ENCODE assay signal across 14 cellular contexts in the genomic region with DNA sequence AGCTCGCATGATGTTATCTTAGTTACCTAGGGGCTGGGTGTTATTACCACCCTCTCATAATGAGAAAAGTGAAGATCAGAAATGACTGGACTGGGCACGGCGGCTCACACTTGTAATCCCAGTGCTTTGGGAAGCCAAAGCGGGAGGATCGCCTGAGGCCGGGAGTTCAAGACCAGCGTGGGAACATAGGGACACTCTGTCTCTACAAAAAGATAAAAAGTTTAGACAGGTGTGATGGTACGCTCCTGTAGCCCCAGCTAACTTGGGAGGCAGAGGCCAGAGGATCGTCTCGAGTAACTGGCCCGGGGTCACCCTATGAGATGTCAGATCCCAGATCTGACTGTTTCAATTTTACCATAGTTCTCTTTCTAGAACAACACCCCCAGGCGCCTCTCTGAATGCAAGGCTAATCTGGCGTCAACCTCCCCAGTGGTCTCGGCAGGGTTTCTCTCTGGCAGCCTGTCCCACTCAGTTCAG. TPM values are rescaled to one million over a fixed set of nuclear protein-coding genes. Genes with fewer than 3 reads are reported as not detected.
DNase-seq lines count a peak whose midpoint lies in the region; ATAC-seq, FAIRE-seq and TF ChIP-seq lines count a peak whose summit lies in the region.
"Had no signal": no experiment of that assay in that cellular context is flagged by ENCODE, and none has a peak within 500 bp of the region (broad histone marks: within the 10 kb centered on the region; RNA-seq: fewer than 3 reads in every experiment).

No MANE protein-coding gene starts in this region.

- no peaks in the 10 kb centered on the region for H3K36me3 ChIP-seq in MM.1S (replicated peaks; ENCODE audit: insufficient read depth, low read length)
- H3K36me3 ChIP-seq in K562 (ENCODE audit: control insufficient read depth, insufficient read depth, low read length): no peaks in the 10 kb centered on the region
- H3K36me3 ChIP-seq: SJSA1 had no signal

- TF ChIP-seq CTCF in MM.1S (IDR thresholded peaks at IDR 0.05; ENCODE audit: low read length) (no peak), K562 (IDR thresholded peaks at IDR 0.05 in 2 of 3, conservative IDR thresholded peaks at IDR 0.05 in 1 of 3; ENCODE audit: insufficient read depth in 2 of 3, low read depth in 1 of 3, low read length in 3 of 3) (no peak)

- H3K9me2 ChIP-seq in MM.1S (replicated peaks; ENCODE audit: insufficient read depth, low read length): no peaks in the 10 kb centered on the region

- CTCF ChIA-PET in K562 (lab: Yijun Ruan, JAX; ENCODE audit: low intra/inter-chr PET ratio): no interaction called here

- TF ChIP-seq EP300 in K562 (IDR thresholded peaks at IDR 0.05; ENCODE audit: low read length): no peak

- H2AFZ ChIP-seq in MM.1S (ENCODE audit: low read length) (0 out of 2 replicates have a peak overlapping the region, but pooled peaks have one; percentile 37), K562 (ENCODE audit: low read depth, low read length) (0 out of 2 replicates have a peak overlapping the region, but pooled peaks have one; percentile 1)

- ATAC-seq in K562 (no peak), sciatic nerve (no peak), GM19035 (IDR thresholded peaks at IDR 0.05; ENCODE audit: unreplicated experiment) (no peak)

- H3K9ac ChIP-seq in MM.1S (ENCODE audit: low read length) (peak overlapping the region; percentile 38; the same call in 1 of the 2 replicates), K562 (ENCODE audit: insufficient read depth in 1 of 2, low read depth in 2 of 2, low read length in 2 of 2) (no peak overlapping the region)

- H4K20me1 ChIP-seq in MM.1S (ENCODE audit: insufficient read depth, low read length) (no peaks in the 10 kb centered on the region), K562 (replicated peaks; ENCODE audit: control insufficient read depth, insufficient read depth, low read length) (no peaks in the 10 kb centered on the region)

- 59% methylated on average over 14 of the region's 14 CpGs for WGBS in K562 (ENCODE audit: insufficient coverage, low coverage, missing lambda C conversion rate)

- H3K27ac Mint-ChIP-seq in activated CD4-positive, alpha-beta T cell treated with anti-CD3 and anti-CD28 coated beads, Interleukin-2, amount 10 ng/mL, durations not matched to agents 24 days and 14 days: peak overlapping the region; percentile 93

- H3K4me3 Mint-ChIP-seq in activated CD4-positive, alpha-beta T cell treated with anti-CD3 and anti-CD28 coated beads, Interleukin-2, amount 10 ng/mL, durations not matched to agents 24 days and 14 days: peak overlapping the region; percentile 84

- no TSS peak for BruUV-seq in K562 (replicated peaks; lab: Mats Ljungman, UMichigan)

- FAIRE-seq in K562 (lab: Jason Lieb, UNC): no peak
- FAIRE-seq: H1 had no signal

- TF ChIP-seq POLR2A in K562 (conservative IDR thresholded peaks at IDR 0.05): no peak

- no peak for TF ChIP-seq RAD21 in K562 (CRISPR knock-in tag; conservative IDR thresholded peaks at IDR 0.05 in 1 of 2, IDR thresholded peaks at IDR 0.05 in 1 of 2)

- intact Hi-C loops in activated CD4-positive, alpha-beta T cell treated with anti-CD3 and anti-CD28 coated beads, Interleukin-2, amount 10 ng/mL, durations not matched to agents 24 days and 14 days (cut with micrococcal nuclease): loop anchor here (1.0 to 10.0 kb wide), 6 partner anchors 8 to 923 kb away; partner anchors contain the start of genes NUP93, PSME3IP1 and RSPRY1
- intact Hi-C loops in K562 (cut with micrococcal nuclease) (no loop called here), sciatic nerve (cut with DNase I) (no loop called here)

- H3K4me2 ChIP-seq in MM.1S (ENCODE audit: low read depth, low read length) (peak overlapping the region; percentile 73), K562 (ENCODE audit: insufficient read depth, low read length) (no peak overlapping the region)

- peaks cover 44% of the 10 kb centered on the region for H3F3A ChIP-seq in MM.1S (ENCODE audit: insufficient read depth, low read length)

- DNase-seq in activated CD4-positive, alpha-beta T cell treated with anti-CD3 and anti-CD28 coated beads, Interleukin-2, amount 10 ng/mL, durations not matched to agents 24 days and 14 days: no peak
- DNase-seq in activated CD4-positive, alpha-beta T cell treated with anti-CD3 and anti-CD28 coated beads, Interleukin-2, amount 50 U/mL, for 4 hours: no peak
- DNase-seq in MM.1S (no peak), K562 (ENCODE audit: extremely low read depth in 1 of 4, low spot score in 3 of 4) (no peak), sciatic nerve (ENCODE audit: low spot score) (peak; percentile 46), substantia nigra (lab: John Stamatoyannopoulos, UW) (no peak), DMS79 (lab: John Stamatoyannopoulos, UW) (no peak)
- DNase-seq: caudate nucleus, NCI-H510A had no signal

- H3K9me3 ChIP-seq in MM.1S (replicated peaks; ENCODE audit: insufficient read depth, low read length) (no peaks in the 10 kb centered on the region), K562 (replicated peaks; ENCODE audit: control insufficient read depth, insufficient read depth, low read depth, low read length) (no peaks in the 10 kb centered on the region)
- H3K9me3 ChIP-seq: SJSA1 had no signal

- no peaks in the 10 kb centered on the region for H3K9me3 Mint-ChIP-seq in activated CD4-positive, alpha-beta T cell treated with anti-CD3 and anti-CD28 coated beads, Interleukin-2, amount 10 ng/mL, durations not matched to agents 24 days and 14 days

- peaks cover 61% of the 10 kb centered on the region for H3K4me1 Mint-ChIP-seq in activated CD4-positive, alpha-beta T cell treated with anti-CD3 and anti-CD28 coated beads, Interleukin-2, amount 10 ng/mL, durations not matched to agents 24 days and 14 days

- H3K9me1 ChIP-seq in K562 (ENCODE audit: control insufficient read depth, insufficient read depth, low read length): no peaks in the 10 kb centered on the region

- POLR2A ChIA-PET in K562 (lab: Yijun Ruan, JAX): interaction anchor here (1.0 kb wide), 1 partner anchor 14 kb away, joined by 3 read pairs; no protein-coding TSS in a partner anchor

- H3K27me3 ChIP-seq in MM.1S (replicated peaks; ENCODE audit: insufficient read depth, low read length): no peaks in the 10 kb centered on the region
- H3K27me3 ChIP-seq in K562 (ENCODE audit: control insufficient read depth in 2 of 2, insufficient read depth in 2 of 2, low read length in 2 of 2): no peaks in the 10 kb centered on the region
- H3K27me3 ChIP-seq: SJSA1 had no signal

- H3K79me2 ChIP-seq in MM.1S (ENCODE audit: low read length) (peaks cover 31% of the 10 kb centered on the region), K562 (ENCODE audit: control insufficient read depth, insufficient read depth, low read length) (no peaks in the 10 kb centered on the region)

- no peaks in the 10 kb centered on the region for H3K27me3 Mint-ChIP-seq in activated CD4-positive, alpha-beta T cell treated with anti-CD3 and anti-CD28 coated beads, Interleukin-2, amount 10 ng/mL, durations not matched to agents 24 days and 14 days

- in situ Hi-C loops in K562 (cut with MboI): no loop called here

- no peaks in the 10 kb centered on the region for H3K36me3 Mint-ChIP-seq in activated CD4-positive, alpha-beta T cell treated with anti-CD3 and anti-CD28 coated beads, Interleukin-2, amount 10 ng/mL, durations not matched to agents 24 days and 14 days (ENCODE audit: low read depth)

- H3K4me1 ChIP-seq in MM.1S (ENCODE audit: low read length): peaks cover 58% of the 10 kb centered on the region
- H3K4me1 ChIP-seq in K562 (replicated peaks in 1 of 2; ENCODE audit: control insufficient read depth in 2 of 2, insufficient read depth in 2 of 2, low read length in 2 of 2): peaks cover 21 to 47% of the 10 kb centered on the region in 2 experiments; a peak in 3 of 5 replicates

- H3K4me3 ChIP-seq in MM.1S (ENCODE audit: low read length) (peak overlapping the region; percentile 31; the same call in 1 of the 2 replicates), K562 (no peak overlapping the region)
- H3K4me3 ChIP-seq: SJSA1 had no signal

- H3K27ac ChIP-seq in MM.1S (ENCODE audit: low read length) (peak overlapping the region; percentile 81), K562 (ENCODE audit: extremely low read depth, low read depth, low read length) (no peak overlapping the region), substantia nigra (ENCODE audit: low read depth, low read length, poor library complexity, severe bottlenecking) (no peak overlapping the region)
- H3K27ac ChIP-seq: SJSA1 had no signal

RNA-seq across cellular contexts. Expression of gene CCDC102A, which starts 1.9 kb away (rescaled TPM):
- total RNA-seq in activated CD4-positive, alpha-beta T cell treated with anti-CD3 and anti-CD28 coated beads, Interleukin-2, amount 10 ng/mL, durations not matched to agents 24 days and 14 days: 6.0 and 6.7 TPM in 2 replicates
- total RNA-seq in K562 (2011; cell fraction: chromatin; rRNA removed; ENCODE audit: low replicate concordance): 0.26 and 1.1 TPM in 2 replicates
- 0.92 and 1.3 TPM in 2 replicates for total RNA-seq in K562 (2011; cell fraction: nucleolus; rRNA removed)
- total RNA-seq in K562 (2011; cell fraction: nucleoplasm; rRNA removed): 0.51 and 0.84 TPM in 2 replicates
- total RNA-seq in K562 (2014; rRNA removed): 3.8 and 4.9 TPM in 2 replicates
- total RNA-seq in K562 (2014; rRNA removed; fragmentation: Illumina TruSeq; extraction: Trizol): 0.16 and 0.58 TPM in 2 replicates
- 1.4 and 2.1 TPM in 2 replicates for total RNA-seq in K562 (2015; rRNA removed; fragmentation: Illumina TruSeq; extraction: Trizol)
- 2.7 and 3.0 TPM in 2 replicates for total RNA-seq in K562 (2021)
- 2.2 and 2.4 TPM in 2 replicates for polyA plus RNA-seq in K562 (2011; rRNA removed)
- polyA plus RNA-seq in K562 (2011; cell fraction: cytosol; rRNA removed): 2.6 and 6.6 TPM in 2 replicates
- polyA plus RNA-seq in K562 (2011; cell fraction: nucleus; rRNA removed): 1.3 and 2.1 TPM in 2 replicates
- polyA plus RNA-seq in K562 (2012): 2.3 and 2.8 TPM in 2 replicates
- 0.85 and 1.4 TPM in 2 replicates for polyA plus RNA-seq in K562 (2014; fragmentation: Illumina TruSeq; extraction: Trizol)
- polyA plus RNA-seq in K562 (2014; fragmentation: Nextera tagmentation; extraction: Ambion mirVana): under 1 TPM; 0.03 to 0.11 TPM
- polyA plus RNA-seq in K562 (2014; rRNA removed): 2.0 and 4.9 TPM in 2 replicates
- polyA minus RNA-seq in K562 (2011; rRNA and poly(A)+ RNA removed): 0.45 and 1.4 TPM in 2 replicates
- 1.4 and 1.6 TPM in 2 replicates for polyA minus RNA-seq in K562 (2011; cell fraction: cytosol; rRNA and poly(A)+ RNA removed)
- polyA minus RNA-seq in K562 (2011; cell fraction: nucleus; rRNA and poly(A)+ RNA removed): 0.67 and 1.1 TPM in 2 replicates
- total RNA-seq in sciatic nerve: 14.3 TPM

RNA-seq across cellular contexts. Expression of gene ADGRG5, which starts 4.2 kb away (rescaled TPM):
- 5.4 and 6.1 TPM in 2 replicates for total RNA-seq in activated CD4-positive, alpha-beta T cell treated with anti-CD3 and anti-CD28 coated beads, Interleukin-2, amount 10 ng/mL, durations not matched to agents 24 days and 14 days
- total RNA-seq in K562 (2011; cell fraction: chromatin; rRNA removed; ENCODE audit: low replicate concordance): 0.14 TPM in 1 of 2 replicates, not detected in the other
- total RNA-seq in K562 (2011; cell fraction: nucleolus; rRNA removed): 0.13 TPM in 1 of 2 replicates, not detected in the other
- 0.07 TPM in 1 of 2 replicates, not detected in the other for total RNA-seq in K562 (2011; cell fraction: nucleoplasm; rRNA removed)
- total RNA-seq in K562 (2014; rRNA removed) (0.08 and 0.09 TPM in 2 replicates), K562 (2014; rRNA removed; fragmentation: Illumina TruSeq; extraction: Trizol) (0.07 TPM in 1 of 2 replicates, not detected in the other), K562 (2015; rRNA removed; fragmentation: Illumina TruSeq; extraction: Trizol) (0.14 and 0.30 TPM in 2 replicates), K562 (2021) (0.09 and 0.27 TPM in 2 replicates), sciatic nerve (1.2 TPM)
- polyA plus RNA-seq in K562 (2011; rRNA removed) (0.01 and 0.11 TPM in 2 replicates), K562 (2014; fragmentation: Illumina TruSeq; extraction: Trizol) (0.08 and 0.10 TPM in 2 replicates), K562 (2014; fragmentation: Nextera tagmentation; extraction: Ambion mirVana) (under 1 TPM; 0.01 to 0.39 TPM), K562 (2014; rRNA removed) (0.04 and 0.15 TPM in 2 replicates)
- polyA plus RNA-seq in K562 (2011; cell fraction: cytosol; rRNA removed): 0.03 and 0.07 TPM in 2 replicates
- 0.13 and 0.27 TPM in 2 replicates for polyA plus RNA-seq in K562 (2011; cell fraction: nucleus; rRNA removed)
- polyA plus RNA-seq in K562 (2012): 0.55 and 0.62 TPM in 2 replicates
- polyA minus RNA-seq in K562 (2011; rRNA and poly(A)+ RNA removed): 0.06 TPM in 1 of 2 replicates, not detected in the other
- polyA minus RNA-seq in K562 (2011; cell fraction: cytosol; rRNA and poly(A)+ RNA removed): not detected in 2 replicates
- polyA minus RNA-seq in K562 (2011; cell fraction: nucleus; rRNA and poly(A)+ RNA removed): not detected in 2 replicates
- total RNA-seq: A172, pulmonary artery endothelial cell, SJSA1 had no signal

RNA-seq across cellular contexts. Expression of gene DOK4, which starts 52.0 kb away (rescaled TPM):
- total RNA-seq in activated CD4-positive, alpha-beta T cell treated with anti-CD3 and anti-CD28 coated beads, Interleukin-2, amount 10 ng/mL, durations not matched to agents 24 days and 14 days: 4.2 and 4.3 TPM in 2 replicates
- total RNA-seq in K562 (2011; cell fraction: chromatin; rRNA removed; ENCODE audit: low replicate concordance): 3.9 and 13.2 TPM in 2 replicates
- total RNA-seq in K562 (2011; cell fraction: nucleolus; rRNA removed): 9.2 and 12.2 TPM in 2 replicates
- 6.3 and 7.6 TPM in 2 replicates for total RNA-seq in K562 (2011; cell fraction: nucleoplasm; rRNA removed)
- total RNA-seq in K562 (2014; rRNA removed) (14.4 and 18.9 TPM in 2 replicates), K562 (2014; rRNA removed; fragmentation: Illumina TruSeq; extraction: Trizol) (2.3 and 3.2 TPM in 2 replicates), K562 (2015; rRNA removed; fragmentation: Illumina TruSeq; extraction: Trizol) (8.3 and 9.3 TPM in 2 replicates), K562 (2021) (11.0 and 11.4 TPM in 2 replicates), sciatic nerve (22.6 TPM)
- polyA plus RNA-seq in K562 (2011; rRNA removed) (10.8 and 11.3 TPM in 2 replicates), K562 (2014; fragmentation: Illumina TruSeq; extraction: Trizol) (6.5 and 9.5 TPM in 2 replicates), K562 (2014; fragmentation: Nextera tagmentation; extraction: Ambion mirVana) (under 1 TPM; 0.10 TPM), K562 (2014; rRNA removed) (12.4 and 16.4 TPM in 2 replicates)
- polyA plus RNA-seq in K562 (2011; cell fraction: cytosol; rRNA removed): 14.0 and 19.6 TPM in 2 replicates
- 23.7 and 31.1 TPM in 2 replicates for polyA plus RNA-seq in K562 (2011; cell fraction: nucleus; rRNA removed)
- polyA plus RNA-seq in K562 (2012): 10.2 and 13.2 TPM in 2 replicates
- polyA minus RNA-seq in K562 (2011; rRNA and poly(A)+ RNA removed): 3.6 and 5.5 TPM in 2 replicates
- 5.9 and 6.1 TPM in 2 replicates for polyA minus RNA-seq in K562 (2011; cell fraction: cytosol; rRNA and poly(A)+ RNA removed)
- polyA minus RNA-seq in K562 (2011; cell fraction: nucleus; rRNA and poly(A)+ RNA removed): 5.2 and 5.3 TPM in 2 replicates
